ENCODE assay signal across 34 cellular contexts in the genomic region with DNA sequence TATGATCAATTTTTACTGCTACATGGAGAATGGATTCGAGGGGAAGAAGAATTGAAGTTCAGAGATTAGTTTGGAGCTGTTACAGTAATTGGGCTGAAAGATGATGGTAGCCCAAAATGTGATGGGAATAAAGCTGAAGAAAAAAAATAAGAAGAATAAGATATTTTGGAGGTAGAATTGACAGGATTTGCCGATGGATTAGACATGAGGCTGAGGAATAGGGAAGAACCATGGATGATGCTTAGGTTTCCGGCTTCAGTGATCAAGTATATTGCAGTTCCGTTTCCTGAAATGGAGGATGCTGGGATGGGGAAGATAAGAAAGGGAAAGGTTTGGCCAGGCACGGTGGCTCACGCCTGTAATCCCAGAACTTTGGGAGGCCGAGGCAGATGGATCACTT.
"Had no signal": no experiment of that assay in that cellular context is flagged by ENCODE, and none has a peak within 500 bp of the region (broad histone marks: within the 10 kb centered on the region; RNA-seq: fewer than 3 reads in every experiment).

No MANE protein-coding gene starts in this region.

- H3K27me3 ChIP-seq: MG63 had no signal

- H3K4me3 ChIP-seq: MG63 had no signal

- H3K9ac ChIP-seq: KMS-11 had no signal

- H3K4me2 ChIP-seq: KMS-11 had no signal

- H3K36me3 ChIP-seq: MG63 had no signal

- H3K27ac ChIP-seq: KMS-11 had no signal

- DNase-seq: Karpas-422, Kasumi-1, KG1, MG63, MM.1S, MV-4-11, NCI-H1048, NCI-H1092, NCI-H1092 treated with DMSO at 0.1 percent for 48 hours, NCI-H1105, NCI-H1105 treated with DMSO at 0.1 percent for 48 hours, NCI-H1417, NCI-H1417 treated with DMSO at 0.1 percent for 48 hours, NCI-H1436, NCI-H1436 treated with DMSO at 0.1 percent for 48 hours, NCI-H146, NCI-H1694, NCI-H1694 treated with DMSO at 0.1 percent for 48 hours, NCI-H187, NCI-H187 treated with DMSO at 0.1 percent for 48 hours, NCI-H1930, NCI-H2029, NCI-H2029 treated with DMSO at 0.1 percent for 48 hours, NCI-H2081, NCI-H2081 treated with DMSO at 0.1 percent for 48 hours, NCI-H2107, NCI-H2171, NCI-H2171 treated with DMSO at 0.1 percent for 48 hours, NCI-H2227 treated with DMSO at 0.1 percent for 48 hours, NCI-H226, NCI-H345, NCI-H446, NCI-H446 treated with DMSO at 0.1 percent for 48 hours had no signal

- H3K9me3 ChIP-seq: MG63 had no signal
